15 cellular contexts compared by ENCODE assay signal in the genomic region with DNA sequence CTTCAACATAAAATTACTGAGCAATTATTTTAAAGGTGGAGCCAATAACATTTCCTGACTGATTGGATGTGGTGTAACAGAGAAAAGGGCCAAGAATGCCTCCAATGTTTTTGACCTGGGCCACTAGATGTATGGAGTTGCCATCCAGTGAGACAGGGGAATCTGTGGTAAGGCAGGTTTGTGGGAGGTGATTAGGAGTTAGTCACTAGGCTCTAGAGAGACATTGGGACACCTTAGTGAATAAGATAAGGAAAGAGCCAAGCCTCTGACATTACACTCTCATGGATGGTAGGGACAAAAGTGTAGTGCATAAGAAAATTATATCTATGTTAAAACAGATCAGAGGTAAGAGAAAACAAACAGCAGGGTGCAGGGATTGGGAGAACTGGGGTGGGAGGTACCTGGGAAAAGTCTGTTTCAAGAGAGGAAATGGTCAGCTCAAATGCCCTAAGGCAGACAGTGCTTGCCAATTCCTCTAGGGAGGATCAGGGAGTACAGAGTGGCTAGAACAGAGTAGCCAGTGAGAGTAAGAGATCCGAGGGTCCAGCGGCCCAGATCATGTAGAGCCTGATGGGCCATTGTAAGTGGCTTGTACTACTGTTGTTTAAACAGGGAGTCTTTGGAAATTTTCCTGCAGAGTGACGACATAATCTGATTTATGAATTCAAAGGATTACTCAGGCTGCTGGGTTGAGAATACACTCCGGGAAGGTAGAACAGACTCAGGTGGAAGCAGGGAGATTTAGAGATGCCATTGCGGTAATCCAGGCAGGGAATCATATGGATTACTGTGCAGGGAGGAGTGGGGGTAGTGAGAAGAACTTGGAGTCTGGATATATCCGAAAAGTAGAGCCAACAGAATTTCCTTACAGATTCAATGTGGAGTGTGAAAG.
"Had no signal": no experiment of that assay in that cellular context is flagged by ENCODE, and none has a peak within 500 bp of the region (broad histone marks: within the 10 kb centered on the region; RNA-seq: fewer than 3 reads in every experiment).

No MANE protein-coding gene starts in this region.

- H3K9me3 Mint-ChIP-seq: activated naive CD4-positive, alpha-beta T cell treated with anti-CD3 and anti-CD28 coated beads, Interleukin-2, amount 50 U/mL, for 24 hours; central memory CD8-positive, alpha-beta T cell; stimulated activated memory B cell treated with anti-CD40 and anti-IgM and Interleukin-4, amounts not matched to agents 10 μg/mL and 1 μg/mL and 100 μg/mL, for 72 hours; T-cell had no signal

- H3K4me3 Mint-ChIP-seq: activated naive CD4-positive, alpha-beta T cell treated with anti-CD3 and anti-CD28 coated beads, Interleukin-2, amount 50 U/mL, for 24 hours; central memory CD8-positive, alpha-beta T cell; stimulated activated memory B cell treated with anti-CD40 and anti-IgM and Interleukin-4, amounts not matched to agents 10 μg/mL and 1 μg/mL and 100 μg/mL, for 72 hours; T-cell had no signal

- H3K36me3 Mint-ChIP-seq: activated naive CD4-positive, alpha-beta T cell treated with anti-CD3 and anti-CD28 coated beads, Interleukin-2, amount 50 U/mL, for 24 hours; stimulated activated memory B cell treated with anti-CD40 and anti-IgM and Interleukin-4, amounts not matched to agents 10 μg/mL and 1 μg/mL and 100 μg/mL, for 72 hours; T-cell had no signal

- H3K4me3 ChIP-seq: coronary artery, lower lobe of right lung had no signal

- H3K27ac Mint-ChIP-seq: activated naive CD4-positive, alpha-beta T cell treated with anti-CD3 and anti-CD28 coated beads, Interleukin-2, amount 50 U/mL, for 24 hours; stimulated activated memory B cell treated with anti-CD40 and anti-IgM and Interleukin-4, amounts not matched to agents 10 μg/mL and 1 μg/mL and 100 μg/mL, for 72 hours; T-cell had no signal

- H3K4me1 ChIP-seq: lower lobe of right lung had no signal

- DNase-seq: activated CD4-positive, alpha-beta T cell treated with anti-CD3 and anti-CD28 coated beads for 1 hour; activated CD4-positive, alpha-beta T cell treated with anti-CD3 and anti-CD28 coated beads, Interleukin-2, amount 50 U/mL, for 48 hours; activated effector memory CD4-positive, alpha-beta T cell treated with Interleukin-2 at 50 U/mL for 16 hours; activated T-cell treated with anti-CD3 and anti-CD28 coated beads, Interleukin-2, amount 50 U/mL, for 1 hour; amniotic stem cell; head of caudate nucleus; lower lobe of right lung; stimulated activated CD4-positive, alpha-beta T cell treated with anti-CD3 and anti-CD28 coated beads, Interleukin-2, amount 100 ng/mL, for 48 hours; T-cell; T-helper 9 cell had no signal

- H3K27ac ChIP-seq: coronary artery, lower lobe of right lung, neutrophil had no signal

- H3K27me3 Mint-ChIP-seq: activated naive CD4-positive, alpha-beta T cell treated with anti-CD3 and anti-CD28 coated beads, Interleukin-2, amount 50 U/mL, for 24 hours; central memory CD8-positive, alpha-beta T cell; stimulated activated memory B cell treated with anti-CD40 and anti-IgM and Interleukin-4, amounts not matched to agents 10 μg/mL and 1 μg/mL and 100 μg/mL, for 72 hours; T-cell had no signal

- H3K36me3 ChIP-seq: lower lobe of right lung, neutrophil had no signal

- H3K27me3 ChIP-seq: neutrophil had no signal

- ATAC-seq: lower lobe of right lung; stimulated activated memory B cell treated with anti-CD40 and anti-IgM and Interleukin-4, amounts not matched to agents 10 μg/mL and 1 μg/mL and 100 μg/mL, for 72 hours; T-cell had no signal

- H3K4me1 Mint-ChIP-seq: activated naive CD4-positive, alpha-beta T cell treated with anti-CD3 and anti-CD28 coated beads, Interleukin-2, amount 50 U/mL, for 24 hours; central memory CD8-positive, alpha-beta T cell; stimulated activated memory B cell treated with anti-CD40 and anti-IgM and Interleukin-4, amounts not matched to agents 10 μg/mL and 1 μg/mL and 100 μg/mL, for 72 hours; T-cell had no signal

- H3K9me3 ChIP-seq: lower lobe of right lung, neutrophil had no signal
